In the genomic region with DNA sequence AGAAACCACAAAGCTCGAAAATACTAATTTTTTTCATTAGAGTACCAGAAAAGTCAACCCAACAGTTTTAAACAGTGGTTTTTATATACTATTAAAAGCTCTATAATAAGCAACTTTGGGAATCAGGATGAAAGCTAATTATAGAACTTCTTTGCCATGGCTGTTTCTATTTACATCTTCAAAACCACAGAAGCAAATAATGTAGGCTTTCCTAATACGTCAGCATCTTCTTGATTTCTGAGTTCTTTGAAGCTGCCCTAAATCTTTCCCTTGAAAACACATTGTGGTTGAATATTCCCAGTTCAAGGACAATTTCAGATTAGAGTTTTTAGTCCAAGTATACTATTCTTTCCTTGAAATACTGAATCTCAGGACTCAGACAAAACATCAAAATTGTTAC, we compare ENCODE assay signal across 26 cellular contexts.
"Had no signal": no experiment of that assay in that cellular context is flagged by ENCODE, and none has a peak within 500 bp of the region (broad histone marks: within the 10 kb centered on the region; RNA-seq: fewer than 3 reads in every experiment).

No MANE protein-coding gene starts in this region.

- H3K4me1 ChIP-seq: spleen, thyroid gland, upper lobe of right lung had no signal

- H3K9me3 Mint-ChIP-seq: activated naive CD8-positive, alpha-beta T cell treated with anti-CD3 and anti-CD28 coated beads for 36 hours; nephron progenitor cell had no signal

- ATAC-seq: activated CD4-positive, alpha-beta T cell treated with anti-CD3 and anti-CD28 coated beads for 36 hours; activated T-cell treated with anti-CD3 and anti-CD28 coated beads, Interleukin-2, amount 50 U/mL, for 4 hours; heart left ventricle; left cardiac atrium; upper lobe of right lung had no signal

- H3K4me1 Mint-ChIP-seq: activated B cell treated with CpG ODN at 0.5 μM for 24 hours; activated CD4-positive, alpha-beta T cell treated with anti-CD3 and anti-CD28 coated beads for 36 hours; activated naive CD8-positive, alpha-beta T cell treated with anti-CD3 and anti-CD28 coated beads for 36 hours had no signal

- H3K4me3 Mint-ChIP-seq: activated B cell treated with CpG ODN at 0.5 μM for 24 hours; activated CD4-positive, alpha-beta T cell treated with anti-CD3 and anti-CD28 coated beads for 36 hours; activated naive CD8-positive, alpha-beta T cell treated with anti-CD3 and anti-CD28 coated beads for 36 hours; activated T-cell treated with anti-CD3 and anti-CD28 coated beads, Interleukin-2, amount 50 U/mL, for 4 hours; nephron progenitor cell; T-helper 1 cell treated with Interleukin-12 subunit alpha and Interleukin-12 subunit beta and Interleukin-4 antibody, amounts not matched to agents 30 μg/mL and 1 μg/mL, for 36 hours had no signal

- H3K4me3 ChIP-seq: coronary artery, heart left ventricle, sigmoid colon, spleen, thyroid gland, upper lobe of right lung had no signal

- H3K36me3 Mint-ChIP-seq: activated naive CD8-positive, alpha-beta T cell treated with anti-CD3 and anti-CD28 coated beads for 36 hours had no signal

- H3K27me3 ChIP-seq: heart left ventricle, sigmoid colon, spleen, thyroid gland, upper lobe of right lung had no signal

- DNase-seq: activated B cell treated with CpG ODN at 0.5 μM for 24 hours; activated CD4-positive, alpha-beta T cell treated with anti-CD3 and anti-CD28 coated beads for 36 hours; activated CD4-positive, alpha-beta T cell treated with anti-CD3 and anti-CD28 coated beads, Interleukin-2, amount 50 U/mL, for 4 hours; activated CD8-positive, alpha-beta memory T cell treated with anti-CD3 and anti-CD28 coated beads for 24 hours; activated CD8-positive, alpha-beta memory T cell treated with anti-CD3 and anti-CD28 coated beads, Interleukin-2, amount 50 U/mL, for 4 hours; activated naive CD4-positive, alpha-beta T cell treated with Interleukin-2 at 50 U/mL for 16 hours; activated naive CD8-positive, alpha-beta T cell treated with anti-CD3 and anti-CD28 coated beads for 36 hours; activated T-cell treated with anti-CD3 and anti-CD28 coated beads, Interleukin-2, amount 50 U/mL, for 4 hours; amniotic stem cell; cerebellar nuclear complex; erythroblast; heart left ventricle; islet precursor cell; left cardiac atrium; nephron progenitor cell; occipital lobe; sigmoid colon; spleen; stimulated activated CD4-positive, alpha-beta T cell treated with anti-CD3 and anti-CD28 coated beads, Interleukin-4, amount 100 ng/mL, for 1 hour; stimulated activated naive CD4-positive, alpha-beta T cell treated with Interleukin-2 at 50 U/mL for 16 hours; substantia nigra; T1000; thyroid gland; upper lobe of right lung had no signal

- H3K27ac Mint-ChIP-seq: activated B cell treated with CpG ODN at 0.5 μM for 24 hours; activated CD4-positive, alpha-beta T cell treated with anti-CD3 and anti-CD28 coated beads for 36 hours; activated naive CD8-positive, alpha-beta T cell treated with anti-CD3 and anti-CD28 coated beads for 36 hours; T-helper 1 cell treated with Interleukin-12 subunit alpha and Interleukin-12 subunit beta and Interleukin-4 antibody, amounts not matched to agents 30 μg/mL and 1 μg/mL, for 36 hours had no signal

- H3K27ac ChIP-seq: coronary artery, heart left ventricle, sigmoid colon, spleen, thyroid gland, upper lobe of right lung had no signal

- H3K27me3 Mint-ChIP-seq: activated B cell treated with CpG ODN at 0.5 μM for 24 hours; activated CD4-positive, alpha-beta T cell treated with anti-CD3 and anti-CD28 coated beads for 36 hours; activated naive CD8-positive, alpha-beta T cell treated with anti-CD3 and anti-CD28 coated beads for 36 hours had no signal

- H3K9me3 ChIP-seq: heart left ventricle, sigmoid colon, spleen, thyroid gland, upper lobe of right lung had no signal

- H3K36me3 ChIP-seq: heart left ventricle, sigmoid colon, spleen, thyroid gland, upper lobe of right lung had no signal
